8 cellular contexts compared by ENCODE assay signal in the genomic region with DNA sequence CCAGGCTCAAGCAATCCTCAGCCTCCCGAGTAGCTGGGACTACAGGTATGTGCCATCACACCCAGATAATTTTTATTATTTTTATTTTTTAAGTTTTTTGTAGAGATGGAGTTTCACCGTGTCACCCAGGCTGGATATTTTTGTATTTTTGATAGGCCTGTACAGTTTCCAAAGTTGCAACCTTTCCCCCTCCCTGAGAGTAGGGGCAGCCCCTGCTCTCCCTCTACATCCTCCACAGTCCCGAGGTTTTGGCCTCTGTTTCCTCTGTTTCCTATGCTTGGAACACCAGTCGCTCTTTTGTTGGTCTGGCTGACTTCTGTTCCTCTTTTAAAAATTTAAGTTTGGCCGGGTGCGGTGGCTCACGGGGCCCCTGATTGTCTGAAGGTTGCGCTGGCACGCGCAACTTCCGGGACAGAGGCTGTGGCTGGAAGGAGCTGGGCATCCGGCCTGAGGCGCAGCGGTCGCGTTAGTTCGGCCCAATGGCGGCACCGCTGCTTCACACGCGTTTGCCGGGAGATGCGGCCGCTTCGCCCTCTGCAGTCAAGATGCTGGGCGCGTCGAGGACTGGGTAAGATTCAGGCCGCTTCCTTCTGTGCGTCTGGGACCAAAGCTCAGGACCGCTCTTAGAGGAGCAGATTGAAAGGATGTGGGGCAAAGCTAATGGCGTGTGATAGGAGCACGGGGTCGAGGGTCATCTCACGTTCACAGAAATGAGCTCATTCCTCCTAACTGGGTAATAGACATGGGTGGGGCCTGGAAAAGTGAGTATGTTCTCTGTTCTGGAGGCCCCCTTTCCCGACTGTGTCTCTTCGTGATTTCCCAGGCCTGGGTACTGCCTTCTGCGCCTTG.
DNase-seq lines count a peak whose midpoint lies in the region; ATAC-seq, FAIRE-seq and TF ChIP-seq lines count a peak whose summit lies in the region.
"Not testable (repeated sequence)": the region's sequence is repeated elsewhere in the genome, so short reads cannot be mapped to it uniquely, and the experiment has no call there.

No MANE protein-coding gene starts in this region.

- DNase-seq in A549 (ENCODE audit: low read depth in 1 of 2, low spot score in 1 of 2); dorsolateral prefrontal cortex; HepG2 (ENCODE audit: low spot score): not testable (repeated sequence)
- DNase-seq in OCI-M1 (lab: John Stamatoyannopoulos, UW) = peak; percentile 87
- DNase-seq in activated CD8-positive, alpha-beta memory T cell treated with anti-CD3 and anti-CD28 coated beads, Interleukin-2, amount 50 U/mL, for 48 hours = peak; percentile 76
- peak; percentile 7 to 24 for DNase-seq in stimulated activated CD4-positive, alpha-beta T cell treated with anti-CD3 and anti-CD28 coated beads, Interleukin-12 subunit alpha, Interleukin-12 subunit beta, amount 100 ng/mL, for 24 hours (ENCODE audit: low read depth in 2 of 2)

- H3K9me3 ChIP-seq in A549; HepG2 (ENCODE audit: low read length): not testable (repeated sequence)

- TF ChIP-seq RAD21 in A549 (conservative IDR thresholded peaks at IDR 0.05 in 1 of 2, IDR thresholded peaks at IDR 0.05 in 1 of 2); HepG2 (CRISPR knock-in tag; IDR thresholded peaks at IDR 0.05): not testable (repeated sequence)

- not testable (repeated sequence) for H3K36me3 ChIP-seq in HepG2 (replicated peaks in 1 of 2; ENCODE audit: control insufficient read depth in 1 of 2, insufficient read depth in 2 of 2, low read length in 2 of 2)

- not testable (repeated sequence) for H3K4me3 ChIP-seq in A549; HepG2 (replicated peaks in 1 of 3; ENCODE audit: insufficient read depth in 1 of 3, low read depth in 2 of 3, low read length in 3 of 3)
- H3K4me3 ChIP-seq in dorsolateral prefrontal cortex = peak overlapping the region in 57 of 59 donors; percentile 7 to 66 (median 49)

- not testable (repeated sequence) for H3K4me1 ChIP-seq in A549
- H3K4me1 ChIP-seq in HepG2 (ENCODE audit: insufficient read depth, low read length) = peaks cover 12% of the 10 kb centered on the region

- H3K9ac ChIP-seq in HepG2 (ENCODE audit: insufficient read depth, low read depth, low read length) = not testable (repeated sequence)

- not testable (repeated sequence) for H2AFZ ChIP-seq in HepG2 (ENCODE audit: low read length)

- not testable (repeated sequence) for TF ChIP-seq CTCF in A549 (IDR thresholded peaks at IDR 0.05); HepG2 (CRISPR knock-in tag; IDR thresholded peaks at IDR 0.05)
- peak in 1 of 56 donors; percentile 11 for TF ChIP-seq CTCF in dorsolateral prefrontal cortex (IDR thresholded peaks at IDR 0.05 in 54 of 56, conservative IDR thresholded peaks at IDR 0.05 in 2 of 56; ENCODE audit: low read depth in 1 of 56, partially characterized antibody in 56 of 56)

- intact Hi-C loops in dorsolateral prefrontal cortex (cut with DNase I); HepG2 (cut with micrococcal nuclease; ENCODE audit: unreplicated experiment): not testable (repeated sequence)

- H3K79me2 ChIP-seq in HepG2 (ENCODE audit: insufficient read depth, low read length) = not testable (repeated sequence)

- ATAC-seq in A549 (peak; percentile 91 to 99), GM18868 (IDR thresholded peaks at IDR 0.05; ENCODE audit: unreplicated experiment) (peak; percentile 84), HG02870 (IDR thresholded peaks at IDR 0.05; ENCODE audit: unreplicated experiment) (peak; percentile 71), HepG2 (peak; percentile 83)

- not testable (repeated sequence) for H4K20me1 ChIP-seq in HepG2 (ENCODE audit: insufficient read depth, low read length)

- in situ Hi-C loops in HepG2 (cut with HindIII; ENCODE audit: extremely low pct_ligation_motif_present, low pct_unique_long_range_greater_than_20kb) = not testable (repeated sequence)

- TF ChIP-seq EP300 in A549 (IDR thresholded peaks at IDR 0.05); HepG2 (IDR thresholded peaks at IDR 0.05; ENCODE audit: low read depth in 2 of 2, low read length in 2 of 2); HepG2 (CRISPR knock-in tag; IDR thresholded peaks at IDR 0.05; ENCODE audit: borderline replicate concordance): not testable (repeated sequence)

- H3K4me2 ChIP-seq in A549; HepG2 (ENCODE audit: low read depth, low read length): not testable (repeated sequence)

- TF ChIP-seq POLR2A in A549 (IDR thresholded peaks at IDR 0.05; ENCODE audit: low read length); HepG2 (IDR thresholded peaks at IDR 0.05; ENCODE audit: insufficient read depth in 1 of 2, low read depth in 2 of 2, low read length in 2 of 2): not testable (repeated sequence)

- POLR2A ChIA-PET in A549 (lab: Yijun Ruan, JAX) = interaction anchor here (0.6 kb wide), 1 partner anchor 7 kb away, joined by 3 read pairs; no protein-coding TSS in a partner anchor
- POLR2A ChIA-PET in HepG2 (lab: Yijun Ruan, JAX) = not testable (repeated sequence)

- not testable (repeated sequence) for H3K27me3 ChIP-seq in dorsolateral prefrontal cortex; HepG2 (ENCODE audit: control insufficient read depth in 1 of 2, insufficient read depth in 2 of 2, low read length in 2 of 2)

- BruUV-seq in HepG2 (replicated peaks; lab: Mats Ljungman, UMichigan) = not testable (repeated sequence)

- not testable (repeated sequence) for FAIRE-seq in A549 (lab: Jason Lieb, UNC); HepG2 (lab: Jason Lieb, UNC)

- CTCF ChIA-PET in A549 (lab: Yijun Ruan, JAX); HepG2 (lab: Yijun Ruan, JAX; ENCODE audit: low intra/inter-chr PET ratio, low total read pairs): not testable (repeated sequence)

- peak overlapping the region in 1 of 2 experiments; percentile 48; a peak in 1 of 6 replicates for H3K27ac ChIP-seq in A549
- peak overlapping the region in 36 of 59 donors; percentile 5 to 82 (median 60) for H3K27ac ChIP-seq in dorsolateral prefrontal cortex
- H3K27ac ChIP-seq in HepG2 (ENCODE audit: extremely low read length, insufficient read depth, low read length) = not testable (repeated sequence)

- whole genome bisulfite sequencing in A549 (ENCODE audit: missing lambda C conversion rate) = 85% methylated on average over 38 of the region's 38 CpGs
- 71% methylated on average over 38 of the region's 38 CpGs for WGBS in HepG2 (ENCODE audit: low lambda C conversion rate)
